9 cellular contexts compared by ENCODE assay signal in the genomic region with DNA sequence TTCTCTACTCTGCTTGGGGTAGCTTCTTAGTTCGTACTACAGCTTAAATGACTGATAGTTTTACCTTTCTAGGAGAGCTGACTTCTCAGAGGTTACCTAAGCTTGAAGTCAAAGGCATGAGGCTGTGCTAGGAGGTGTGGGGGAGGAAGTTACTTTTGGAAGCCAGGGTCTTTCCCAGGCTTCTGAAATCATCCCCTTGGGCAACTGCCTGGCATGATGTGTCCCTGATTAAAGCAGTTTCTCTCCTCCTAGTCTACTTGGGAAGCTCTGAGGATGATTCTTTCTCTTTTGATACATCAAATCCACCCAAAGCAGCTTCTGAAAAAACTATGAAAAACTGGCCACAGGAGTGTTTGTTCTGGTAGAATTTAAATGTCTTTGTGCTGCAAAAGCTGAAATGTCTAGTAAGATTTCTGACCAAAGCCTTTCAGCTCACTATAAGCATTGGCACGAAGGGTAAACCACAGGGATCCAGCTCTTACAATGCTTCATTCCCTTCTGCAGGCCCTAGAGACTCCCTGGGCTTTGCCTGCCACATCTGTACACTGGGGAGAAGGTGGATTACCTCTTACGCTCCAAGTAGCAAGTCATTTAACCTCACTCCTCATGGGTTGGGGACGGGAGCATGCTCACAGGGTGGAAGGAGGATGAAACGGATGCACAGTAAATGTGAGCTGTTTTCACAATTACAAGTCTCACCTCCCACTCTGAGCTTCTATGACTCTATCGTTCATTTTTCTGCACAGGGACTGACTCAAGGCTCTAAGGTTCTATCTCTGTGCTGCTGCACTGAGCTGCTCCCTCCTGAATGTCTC.
DNase-seq lines count a peak whose midpoint lies in the region.
"Had no signal": no experiment of that assay in that cellular context is flagged by ENCODE, and none has a peak within 500 bp of the region (broad histone marks: within the 10 kb centered on the region; RNA-seq: fewer than 3 reads in every experiment).

No MANE protein-coding gene starts in this region.

- DNase-seq in activated effector memory CD4-positive, alpha-beta T cell treated with anti-CD3 and anti-CD28 coated beads, Interleukin-2, amount 50 U/mL, for 16 hours, result peak; percentile 80
- no peak for DNase-seq in activated effector memory CD4-positive, alpha-beta T cell treated with Interleukin-2 at 50 U/mL for 16 hours
- DNase-seq in activated CD4-positive, alpha-beta T cell treated with anti-CD3 and anti-CD28 coated beads, Interleukin-2, amount 50 U/mL, for 24 hours (ENCODE audit: low read depth in 1 of 2, low spot score in 1 of 2), result peak; percentile 40 to 73
- peak; percentile 64 for DNase-seq in fibroblast of peridontal ligament (ENCODE audit: extremely low read depth)
- DNase-seq in superior temporal gyrus (ENCODE audit: extremely low spot score), result peak; percentile 33
- no peak for DNase-seq in NCI-H69 (lab: John Stamatoyannopoulos, UW)
- DNase-seq in HCEC 1CT, result no peak
- no peak for DNase-seq in DMS 273 (lab: John Stamatoyannopoulos, UW; ENCODE audit: unreplicated experiment)
- DNase-seq: SHP77 had no signal

Comparison
In these comparisons a context has a peak if more than half of its experiments do, and no peak if none do; other contexts are left out.
1. DNase-seq: peak in activated effector memory CD4-positive, alpha-beta T cell treated with anti-CD3 and anti-CD28 coated beads, Interleukin-2, amount 50 U/mL, for 16 hours (single experiment), activated CD4-positive, alpha-beta T cell treated with anti-CD3 and anti-CD28 coated beads, Interleukin-2, amount 50 U/mL, for 24 hours (2 of 2), fibroblast of peridontal ligament (single experiment) and superior temporal gyrus (single experiment); none in activated effector memory CD4-positive, alpha-beta T cell treated with Interleukin-2 at 50 U/mL for 16 hours (single experiment), NCI-H69 (single experiment), HCEC 1CT (single experiment) and DMS 273 (single experiment).